In genomic region chr12:53378705-53379388, GRCh38 we compare ENCODE assay signal across 8 cellular contexts. TPM values are rescaled to one million over a fixed set of nuclear protein-coding genes. Genes with fewer than 3 reads are reported as not detected.
DNase-seq lines count a peak whose midpoint lies in the region; ATAC-seq, FAIRE-seq and TF ChIP-seq lines count a peak whose summit lies in the region.

No MANE protein-coding gene starts in this region.

- no peak for TF ChIP-seq POLR2A in K562 (conservative IDR thresholded peaks at IDR 0.05)

- CTCF ChIA-PET in K562 (lab: Yijun Ruan, JAX; ENCODE audit: low intra/inter-chr PET ratio), result no interaction called here

- H3K4me3 ChIP-seq in KMS-11 (IDR thresholded peaks at IDR 0.05; ENCODE audit: insufficient read depth, low read depth, low read length), result no peak overlapping the region
- H3K4me3 ChIP-seq in K562, result peak overlapping the region; percentile 36
- peak overlapping the region; percentile 84 to 90 for H3K4me3 ChIP-seq in mucosa of rectum (ENCODE audit: low read length in 2 of 2)

- H3K36me3 Mint-ChIP-seq in stimulated activated naive B cell treated with anti-CD40 and anti-IgM and Interleukin-4, amounts not matched to agents 10 μg/mL and 1 μg/mL and 100 μg/mL, for 72 hours, result peaks cover 13 to 28% of the 10 kb centered on the region in 2 donors

- no peak for ATAC-seq in K562
- no peak for ATAC-seq in stimulated activated naive B cell treated with anti-CD40 and anti-IgM and Interleukin-4, amounts not matched to agents 10 μg/mL and 1 μg/mL and 100 μg/mL, for 72 hours (replicated peaks)

- 5% methylated on average over 23 of the region's 23 CpGs for WGBS in K562 (ENCODE audit: insufficient coverage, low coverage, missing lambda C conversion rate)

- no peak for TF ChIP-seq CTCF in C4-2B (conservative IDR thresholded peaks at IDR 0.05)
- no peak; the same call in 1 of the 2 replicates for TF ChIP-seq CTCF in KMS-11 (conservative IDR thresholded peaks at IDR 0.05; ENCODE audit: low read depth, low read length)
- no peak for TF ChIP-seq CTCF in K562 (IDR thresholded peaks at IDR 0.05 in 2 of 3, conservative IDR thresholded peaks at IDR 0.05 in 1 of 3; ENCODE audit: insufficient read depth in 2 of 3, low read depth in 1 of 3, low read length in 3 of 3)

- H3K9me3 Mint-ChIP-seq in stimulated activated naive B cell treated with anti-CD40 and anti-IgM and Interleukin-4, amounts not matched to agents 10 μg/mL and 1 μg/mL and 100 μg/mL, for 72 hours, result no peaks in the 10 kb centered on the region

- no peak for TF ChIP-seq EP300 in K562 (IDR thresholded peaks at IDR 0.05; ENCODE audit: low read length)

- H4K20me1 ChIP-seq in KMS-11 (ENCODE audit: insufficient read depth), result no peaks in the 10 kb centered on the region
- H4K20me1 ChIP-seq in K562 (replicated peaks; ENCODE audit: control insufficient read depth, insufficient read depth, low read length), result no peaks in the 10 kb centered on the region

- H3K9ac ChIP-seq in KMS-11, result peak overlapping the region; percentile 35; the same call in 1 of the 2 replicates
- peak overlapping the region; percentile 86 to 92 for H3K9ac ChIP-seq in K562 (ENCODE audit: insufficient read depth in 1 of 2, low read depth in 2 of 2, low read length in 2 of 2)
- peak overlapping the region; percentile 86 to 92 for H3K9ac ChIP-seq in mucosa of rectum (ENCODE audit: low read depth in 1 of 2, low read length in 2 of 2)

- no peaks in the 10 kb centered on the region for H3K27me3 Mint-ChIP-seq in stimulated activated naive B cell treated with anti-CD40 and anti-IgM and Interleukin-4, amounts not matched to agents 10 μg/mL and 1 μg/mL and 100 μg/mL, for 72 hours

- peaks cover 26 to 33% of the 10 kb centered on the region in 2 donors for H3K4me1 Mint-ChIP-seq in stimulated activated naive B cell treated with anti-CD40 and anti-IgM and Interleukin-4, amounts not matched to agents 10 μg/mL and 1 μg/mL and 100 μg/mL, for 72 hours

- no peaks in the 10 kb centered on the region for H3K27me3 ChIP-seq in KMS-11 (ENCODE audit: insufficient read depth, low read depth)
- H3K27me3 ChIP-seq in K562 (ENCODE audit: control insufficient read depth in 2 of 2, insufficient read depth in 2 of 2, low read length in 2 of 2), result no peaks in the 10 kb centered on the region
- no peaks in the 10 kb centered on the region for H3K27me3 ChIP-seq in mucosa of rectum (ENCODE audit: control insufficient read depth in 2 of 2, insufficient read depth in 2 of 2, low read length in 2 of 2)

- FAIRE-seq in K562 (lab: Jason Lieb, UNC), result no peak

- H3K4me1 ChIP-seq in KMS-11 (ENCODE audit: low read depth, poor library complexity, severe bottlenecking) (peaks cover 48% of the 10 kb centered on the region), K562 (replicated peaks in 1 of 2; ENCODE audit: control insufficient read depth in 2 of 2, insufficient read depth in 2 of 2, low read length in 2 of 2) (peaks cover 25 to 38% of the 10 kb centered on the region in 2 experiments), mucosa of rectum (ENCODE audit: control insufficient read depth in 2 of 2, insufficient read depth in 2 of 2, low read length in 2 of 2) (peaks cover 37 to 38% of the 10 kb centered on the region in 2 donors)

- DNase-seq in K562 (ENCODE audit: extremely low read depth in 1 of 4, low spot score in 3 of 4), result peak in 1 of 4 experiments; percentile 59
- DNase-seq in AG08396 (ENCODE audit: low spot score), result no peak
- DNase-seq in NCI-H1694 (lab: John Stamatoyannopoulos, UW), result no peak
- no peak for DNase-seq in stimulated activated naive B cell treated with anti-CD40 and anti-IgM and Interleukin-4, amounts not matched to agents 10 μg/mL and 1 μg/mL and 100 μg/mL, for 72 hours
- no peak for DNase-seq in KBM-7

- POLR2A ChIA-PET in K562 (lab: Yijun Ruan, JAX), result interaction anchor here (0.7 to 2.2 kb wide), 18 partner anchors 10 to 110 kb away, joined by 3 to 15 read pairs (median 4); partner anchors contain the start of genes AAAS, ESPL1 and PFDN5

- TSS peak; percentile 99 for BruUV-seq in K562 (replicated peaks; lab: Mats Ljungman, UMichigan)

- no peak for TF ChIP-seq RAD21 in K562 (CRISPR knock-in tag; conservative IDR thresholded peaks at IDR 0.05 in 1 of 2, IDR thresholded peaks at IDR 0.05 in 1 of 2)

- H3K4me2 ChIP-seq in KMS-11 (peak overlapping the region; percentile 65), K562 (ENCODE audit: insufficient read depth, low read length) (peak overlapping the region; percentile 87)

- peak overlapping the region; percentile 64 for H2AFZ ChIP-seq in KMS-11 (ENCODE audit: low read depth)
- H2AFZ ChIP-seq in K562 (ENCODE audit: low read depth, low read length), result peak overlapping the region; percentile 57

- H3K9me1 ChIP-seq in K562 (ENCODE audit: control insufficient read depth, insufficient read depth, low read length), result no peaks in the 10 kb centered on the region

- in situ Hi-C loops in K562 (cut with MboI) (no loop called here), KBM-7 (cut with MboI; ENCODE audit: low pct_unique_long_range_greater_than_20kb, low sequenced_read_pairs) (no loop called here)

- H3K36me3 ChIP-seq in KMS-11 (ENCODE audit: insufficient read depth) (no peaks in the 10 kb centered on the region; the same call in 1 of the 2 replicates), K562 (ENCODE audit: control insufficient read depth, insufficient read depth, low read length) (peaks cover 28% of the 10 kb centered on the region), mucosa of rectum (ENCODE audit: control insufficient read depth in 2 of 2, insufficient read depth in 2 of 2, low read length in 2 of 2) (peaks cover 20 to 23% of the 10 kb centered on the region in 2 donors)

- no peak overlapping the region for H3K27ac Mint-ChIP-seq in stimulated activated naive B cell treated with anti-CD40 and anti-IgM and Interleukin-4, amounts not matched to agents 10 μg/mL and 1 μg/mL and 100 μg/mL, for 72 hours

- no peak overlapping the region for H3K4me3 Mint-ChIP-seq in stimulated activated naive B cell treated with anti-CD40 and anti-IgM and Interleukin-4, amounts not matched to agents 10 μg/mL and 1 μg/mL and 100 μg/mL, for 72 hours

- intact Hi-C loops in K562 (cut with micrococcal nuclease), result no loop called here

- H3K9me3 ChIP-seq in K562 (replicated peaks; ENCODE audit: control insufficient read depth, insufficient read depth, low read depth, low read length), result no peaks in the 10 kb centered on the region
- H3K9me3 ChIP-seq in mucosa of rectum (ENCODE audit: control insufficient read depth in 2 of 2, low read length in 2 of 2), result no peaks in the 10 kb centered on the region

- H3K27ac ChIP-seq in C4-2B (peak overlapping the region; percentile 91), KMS-11 (peak overlapping the region; percentile 52), K562 (ENCODE audit: extremely low read depth, low read depth, low read length) (peak overlapping the region; percentile 92), mucosa of rectum (ENCODE audit: low read depth in 2 of 2, low read length in 2 of 2) (peak overlapping the region; percentile 95 to 96)

- H3K79me2 ChIP-seq in KMS-11 (ENCODE audit: insufficient read depth, low read depth), result peaks cover 32% of the 10 kb centered on the region; the same call in 1 of the 2 replicates
- H3K79me2 ChIP-seq in K562 (ENCODE audit: control insufficient read depth, insufficient read depth, low read length), result peaks cover 32% of the 10 kb centered on the region

RNA-seq across cellular contexts. Expression of gene SP1, which starts 1.1 kb away (rescaled TPM):
- 65.4 and 90.5 TPM in 2 replicates for total RNA-seq in K562 (2011; cell fraction: chromatin; rRNA removed; ENCODE audit: low replicate concordance)
- total RNA-seq in K562 (2011; cell fraction: nucleolus; rRNA removed), result 29.7 and 34.7 TPM in 2 replicates
- total RNA-seq in K562 (2011; cell fraction: nucleoplasm; rRNA removed), result 46.8 and 54.4 TPM in 2 replicates
- total RNA-seq in K562 (2014; rRNA removed) (31.5 and 32.2 TPM in 2 replicates), K562 (2014; rRNA removed; fragmentation: Illumina TruSeq; extraction: Trizol) (44.0 and 47.9 TPM in 2 replicates), K562 (2015; rRNA removed; fragmentation: Illumina TruSeq; extraction: Trizol) (48.9 and 51.7 TPM in 2 replicates), K562 (2021) (62.2 and 65.5 TPM in 2 replicates)
- polyA plus RNA-seq in K562 (2011; rRNA removed) (41.6 and 64.9 TPM in 2 replicates), K562 (2014; fragmentation: Illumina TruSeq; extraction: Trizol) (38.7 and 47.4 TPM in 2 replicates), K562 (2014; fragmentation: Nextera tagmentation; extraction: Ambion mirVana) (10 to 100 TPM in 1 of 2 experiments, 1 to 10 TPM in 1; 8.0 to 12.3 TPM), K562 (2014; rRNA removed) (25.5 and 28.2 TPM in 2 replicates)
- 55.5 and 56.9 TPM in 2 replicates for polyA plus RNA-seq in K562 (2011; cell fraction: cytosol; rRNA removed)
- polyA plus RNA-seq in K562 (2011; cell fraction: nucleus; rRNA removed), result 49.9 and 53.7 TPM in 2 replicates
- polyA plus RNA-seq in K562 (2012), result 23.7 and 26.5 TPM in 2 replicates
- 140 and 156 TPM in 2 replicates for polyA minus RNA-seq in K562 (2011; rRNA and poly(A)+ RNA removed)
- 64.3 and 64.4 TPM in 2 replicates for polyA minus RNA-seq in K562 (2011; cell fraction: cytosol; rRNA and poly(A)+ RNA removed)
- 19.3 and 32.3 TPM in 2 replicates for polyA minus RNA-seq in K562 (2011; cell fraction: nucleus; rRNA and poly(A)+ RNA removed)

RNA-seq across cellular contexts. Expression of gene SP7, which starts 42.7 kb away (rescaled TPM):
- total RNA-seq in K562 (2011; cell fraction: chromatin; rRNA removed; ENCODE audit: low replicate concordance), result not detected in 2 replicates
- total RNA-seq in K562 (2011; cell fraction: nucleolus; rRNA removed), result not detected in 2 replicates
- not detected in 2 replicates for total RNA-seq in K562 (2011; cell fraction: nucleoplasm; rRNA removed)
- not detected in 2 replicates for total RNA-seq in K562 (2014; rRNA removed)
- not detected in 2 replicates for total RNA-seq in K562 (2014; rRNA removed; fragmentation: Illumina TruSeq; extraction: Trizol)
- total RNA-seq in K562 (2015; rRNA removed; fragmentation: Illumina TruSeq; extraction: Trizol), result not detected in 2 replicates
- total RNA-seq in K562 (2021), result not detected in 2 replicates
- 0.03 and 0.04 TPM in 2 replicates for polyA plus RNA-seq in K562 (2011; rRNA removed)
- 0.04 TPM in 1 of 2 replicates, not detected in the other for polyA plus RNA-seq in K562 (2011; cell fraction: cytosol; rRNA removed)
- 0.04 TPM in 1 of 2 replicates, not detected in the other for polyA plus RNA-seq in K562 (2011; cell fraction: nucleus; rRNA removed)
- polyA plus RNA-seq in K562 (2012), result 0.04 and 0.07 TPM in 2 replicates
- polyA plus RNA-seq in K562 (2014; fragmentation: Illumina TruSeq; extraction: Trizol), result not detected in 2 replicates
- polyA plus RNA-seq in K562 (2014; fragmentation: Nextera tagmentation; extraction: Ambion mirVana), result not detected
- not detected in 2 replicates for polyA plus RNA-seq in K562 (2014; rRNA removed)
- not detected in 2 replicates for polyA minus RNA-seq in K562 (2011; rRNA and poly(A)+ RNA removed)
- polyA minus RNA-seq in K562 (2011; cell fraction: cytosol; rRNA and poly(A)+ RNA removed), result not detected in 2 replicates
- not detected in 2 replicates for polyA minus RNA-seq in K562 (2011; cell fraction: nucleus; rRNA and poly(A)+ RNA removed)

RNA-seq across cellular contexts. Expression of gene AMHR2, which starts 44.8 kb away (rescaled TPM):
- 10.1 and 25.6 TPM in 2 replicates for total RNA-seq in K562 (2011; cell fraction: chromatin; rRNA removed; ENCODE audit: low replicate concordance)
- 14.0 and 16.2 TPM in 2 replicates for total RNA-seq in K562 (2011; cell fraction: nucleolus; rRNA removed)
- total RNA-seq in K562 (2011; cell fraction: nucleoplasm; rRNA removed), result 15.8 and 19.8 TPM in 2 replicates
- total RNA-seq in K562 (2014; rRNA removed) (10.3 and 20.9 TPM in 2 replicates), K562 (2014; rRNA removed; fragmentation: Illumina TruSeq; extraction: Trizol) (6.0 and 8.9 TPM in 2 replicates), K562 (2015; rRNA removed; fragmentation: Illumina TruSeq; extraction: Trizol) (49.7 and 51.2 TPM in 2 replicates), K562 (2021) (13.5 and 15.0 TPM in 2 replicates)
- polyA plus RNA-seq in K562 (2011; rRNA removed) (12.9 and 19.8 TPM in 2 replicates), K562 (2014; fragmentation: Illumina TruSeq; extraction: Trizol) (26.5 and 28.0 TPM in 2 replicates), K562 (2014; fragmentation: Nextera tagmentation; extraction: Ambion mirVana) (10 to 100 TPM; 19.8 to 21.0 TPM), K562 (2014; rRNA removed) (19.3 and 22.7 TPM in 2 replicates)
- 26.4 and 42.1 TPM in 2 replicates for polyA plus RNA-seq in K562 (2011; cell fraction: cytosol; rRNA removed)
- 33.0 and 40.1 TPM in 2 replicates for polyA plus RNA-seq in K562 (2011; cell fraction: nucleus; rRNA removed)
- polyA plus RNA-seq in K562 (2012), result 91.6 and 130 TPM in 2 replicates
- polyA minus RNA-seq in K562 (2011; rRNA and poly(A)+ RNA removed), result 6.9 and 11.6 TPM in 2 replicates
- polyA minus RNA-seq in K562 (2011; cell fraction: cytosol; rRNA and poly(A)+ RNA removed), result 9.4 and 12.4 TPM in 2 replicates
- 4.6 and 7.1 TPM in 2 replicates for polyA minus RNA-seq in K562 (2011; cell fraction: nucleus; rRNA and poly(A)+ RNA removed)

RNA-seq across cellular contexts. Expression of gene AAAS, which starts 57.4 kb away (rescaled TPM):
- 123 and 253 TPM in 2 replicates for total RNA-seq in K562 (2011; cell fraction: chromatin; rRNA removed; ENCODE audit: low replicate concordance)
- total RNA-seq in K562 (2011; cell fraction: nucleolus; rRNA removed), result 149 and 151 TPM in 2 replicates
- total RNA-seq in K562 (2011; cell fraction: nucleoplasm; rRNA removed), result 129 and 138 TPM in 2 replicates
- total RNA-seq in K562 (2014; rRNA removed) (81.8 and 106 TPM in 2 replicates), K562 (2014; rRNA removed; fragmentation: Illumina TruSeq; extraction: Trizol) (45.1 and 51.9 TPM in 2 replicates), K562 (2015; rRNA removed; fragmentation: Illumina TruSeq; extraction: Trizol) (79.8 and 81.1 TPM in 2 replicates), K562 (2021) (103 and 106 TPM in 2 replicates)
- polyA plus RNA-seq in K562 (2011; rRNA removed) (80.5 and 110 TPM in 2 replicates), K562 (2014; fragmentation: Illumina TruSeq; extraction: Trizol) (99.6 and 119 TPM in 2 replicates), K562 (2014; fragmentation: Nextera tagmentation; extraction: Ambion mirVana) (100 to 1,000 TPM; 124 to 157 TPM), K562 (2014; rRNA removed) (95.9 and 103 TPM in 2 replicates)
- 148 and 158 TPM in 2 replicates for polyA plus RNA-seq in K562 (2011; cell fraction: cytosol; rRNA removed)
- polyA plus RNA-seq in K562 (2011; cell fraction: nucleus; rRNA removed), result 427 and 439 TPM in 2 replicates
- polyA plus RNA-seq in K562 (2012), result 85.9 and 108 TPM in 2 replicates
- 91.3 and 115 TPM in 2 replicates for polyA minus RNA-seq in K562 (2011; rRNA and poly(A)+ RNA removed)
- 75.9 and 85.9 TPM in 2 replicates for polyA minus RNA-seq in K562 (2011; cell fraction: cytosol; rRNA and poly(A)+ RNA removed)
- polyA minus RNA-seq in K562 (2011; cell fraction: nucleus; rRNA and poly(A)+ RNA removed), result 62.5 and 105 TPM in 2 replicates

Comparison
In these comparisons a context has a peak if more than half of its experiments do, and no peak if none do; other contexts are left out.
1. H3K9ac ChIP-seq: peak in every context shown above with its lines; median percentile 89 in K562; 89 in mucosa of rectum; 35 in KMS-11.